8 cellular contexts compared by ENCODE assay signal in genomic region chr15:78437762-78438594, GRCh38. TPM values are rescaled to one million over a fixed set of nuclear protein-coding genes. Genes with fewer than 3 reads are reported as not detected.
DNase-seq lines count a peak whose midpoint lies in the region; ATAC-seq and TF ChIP-seq lines count a peak whose summit lies in the region.

Gene IREB2 (plus strand): TSS chr15:78438216. CDS start chr15:78438338, 122 bp downstream.

- H3K36me3 Mint-ChIP-seq in natural killer cell, result peaks cover 7% of the 10 kb centered on the region

- no peak for TF ChIP-seq CTCF in natural killer cell (IDR thresholded peaks at IDR 0.05)

- H3K4me3 Mint-ChIP-seq in natural killer cell, result peak within 1 kb of the TSS; percentile 79

- H3K27me3 ChIP-seq in H7 (ENCODE audit: control insufficient read depth, insufficient read depth, low read length), result no peaks in the 10 kb centered on the region

- peak; percentile 98 for DNase-seq in EL
- DNase-seq in H7, result peak; percentile 97
- DNase-seq in M059J (ENCODE audit: low read depth), result peak; percentile 96
- DNase-seq in SHP77 (lab: John Stamatoyannopoulos, UW), result peak; percentile 97 to 98
- peak; percentile 96 for DNase-seq in activated effector memory CD4-positive, alpha-beta T cell treated with Interleukin-2 at 50 U/mL for 16 hours
- DNase-seq in fibroblast of peridontal ligament (ENCODE audit: extremely low read depth), result peak; percentile 98
- peak; percentile 97 for DNase-seq in natural killer cell
- DNase-seq in stimulated activated naive CD4-positive, alpha-beta T cell treated with Interleukin-2 at 50 U/mL for 16 hours (lab: John Stamatoyannopoulos, UW), result peak; percentile 96

- peaks cover 29 to 44% of the 10 kb centered on the region in 2 donors for H3K4me1 Mint-ChIP-seq in natural killer cell

- H3K4me3 ChIP-seq in H7 (ENCODE audit: insufficient read depth, low read depth, low read length), result peak within 1 kb of the TSS; percentile 96

- H3K9me3 Mint-ChIP-seq in natural killer cell, result no peaks in the 10 kb centered on the region

- peaks cover 10% of the 10 kb centered on the region for H3K36me3 ChIP-seq in H7 (replicated peaks; ENCODE audit: control insufficient read depth, insufficient read depth, low read length)

- peak within 1 kb of the TSS; percentile 83 to 85 for H3K27ac Mint-ChIP-seq in natural killer cell

- ATAC-seq in natural killer cell, result peak; percentile 91 to 96 (median 92)

- intact Hi-C loops in natural killer cell (cut with micrococcal nuclease), result loop anchor here (1.0 to 2.0 kb wide), 3 partner anchors 21 to 139 kb away; partner anchors contain the start of genes PSMA4 and SKIC8

- H3K27me3 Mint-ChIP-seq in natural killer cell (ENCODE audit: low read depth in 2 of 2), result peaks cover 4 to 11% of the 10 kb centered on the region in 2 donors

RNA-seq across cellular contexts. Expression of gene IREB2, which starts in this region (rescaled TPM):
- 37.6 and 49.9 TPM in 2 replicates for total RNA-seq in H7 (2014; rRNA removed; shearing (Covaris generic))
- 10.3 and 16.4 TPM in 2 replicates for total RNA-seq in M059J (2014; rRNA removed; shearing (Covaris generic))
- 100 to 1,000 TPM in 1 of 3 donors, 10 to 100 TPM in 2; 84.9 to 121 (median 99.0) TPM for total RNA-seq in natural killer cell

Comparison
In these comparisons a context has a peak if more than half of its experiments do, and no peak if none do; other contexts are left out.
1. Peak in every context shown above with its lines: DNase-seq, ATAC-seq and H3K4me3 ChIP-seq.